ENCODE assay signal across 8 cellular contexts in genomic region chr18:34978533-34978893, GRCh38.
DNase-seq lines count a peak whose midpoint lies in the region; ATAC-seq, FAIRE-seq and TF ChIP-seq lines count a peak whose summit lies in the region.

No MANE protein-coding gene starts in this region.

- FAIRE-seq in HepG2 (lab: Jason Lieb, UNC) = no peak

- peak overlapping the region; percentile 82 for H3K9ac ChIP-seq in HepG2 (ENCODE audit: insufficient read depth, low read depth, low read length)

- no peaks in the 10 kb centered on the region for H4K20me1 ChIP-seq in HepG2 (ENCODE audit: insufficient read depth, low read length)

- peak overlapping the region; percentile 93 for H3K27ac ChIP-seq in angular gyrus (ENCODE audit: low read depth, low read length)
- H3K27ac ChIP-seq in HepG2 (ENCODE audit: extremely low read length, insufficient read depth, low read length) = peak overlapping the region; percentile 73
- peak overlapping the region; percentile 60 to 79 for H3K27ac ChIP-seq in tibial artery

- CTCF ChIA-PET in HepG2 (lab: Yijun Ruan, JAX; ENCODE audit: low intra/inter-chr PET ratio, low total read pairs) = no interaction called here

- no peaks in the 10 kb centered on the region for H3K36me3 Mint-ChIP-seq in activated T-cell treated with anti-CD3 and anti-CD28 coated beads, Interleukin-2, amount 50 U/mL, for 4 hours (ENCODE audit: insufficient read depth)

- peaks cover 13% of the 10 kb centered on the region for H3K79me2 ChIP-seq in HepG2 (ENCODE audit: insufficient read depth, low read length)

- peaks cover 32% of the 10 kb centered on the region for H3K4me1 Mint-ChIP-seq in activated T-cell treated with anti-CD3 and anti-CD28 coated beads, Interleukin-2, amount 50 U/mL, for 4 hours (ENCODE audit: low read depth)

- POLR2A ChIA-PET in HepG2 (lab: Yijun Ruan, JAX) = interaction anchor here (1.0 to 5.3 kb wide), 5 partner anchors 50 to 66 kb away, joined by 3 to 42 read pairs (median 4); partner anchors contain the start of gene MAPRE2

- no peaks in the 10 kb centered on the region for H3K36me3 ChIP-seq in HepG2 (replicated peaks in 1 of 2; ENCODE audit: control insufficient read depth in 1 of 2, insufficient read depth in 2 of 2, low read length in 2 of 2)
- H3K36me3 ChIP-seq in tibial artery = no peaks in the 10 kb centered on the region

- TF ChIP-seq CTCF in HepG2 (CRISPR knock-in tag; IDR thresholded peaks at IDR 0.05) (no peak), tibial artery (IDR thresholded peaks at IDR 0.05) (no peak)

- ATAC-seq in activated T-cell treated with anti-CD3 and anti-CD28 coated beads, Interleukin-2, amount 50 U/mL, for 4 hours = peak in 1 of 2 donors; percentile 1
- ATAC-seq in HepG2 (no peak), HG02763 (IDR thresholded peaks at IDR 0.05; ENCODE audit: unreplicated experiment) (no peak)

- BruUV-seq in HepG2 (replicated peaks; lab: Mats Ljungman, UMichigan) = no TSS peak

- peak overlapping the region; percentile 79 for H3K4me3 Mint-ChIP-seq in activated T-cell treated with anti-CD3 and anti-CD28 coated beads, Interleukin-2, amount 50 U/mL, for 4 hours

- TF ChIP-seq RAD21 in HepG2 (CRISPR knock-in tag; IDR thresholded peaks at IDR 0.05) = no peak

- 1% methylated on average over 5 of the region's 5 CpGs for WGBS in HepG2 (ENCODE audit: low lambda C conversion rate)

- TF ChIP-seq POLR2A in HepG2 (IDR thresholded peaks at IDR 0.05; ENCODE audit: insufficient read depth in 1 of 2, low read depth in 2 of 2, low read length in 2 of 2) = no peak

- DNase-seq in activated T-cell treated with anti-CD3 and anti-CD28 coated beads, Interleukin-2, amount 50 U/mL, for 4 hours = no peak
- DNase-seq in activated T-cell treated with anti-CD3 and anti-CD28 coated beads, Interleukin-2, amount 50 U/mL, for 1 hour = no peak
- no peak for DNase-seq in HepG2 (ENCODE audit: low spot score)
- DNase-seq in tibial artery = no peak
- no peak for DNase-seq in NCI-H510A treated with DMSO at 0.1 percent for 48 hours (lab: John Stamatoyannopoulos, UW)
- no peak for DNase-seq in DMS114 treated with DMSO at 0.1 percent for 48 hours (lab: John Stamatoyannopoulos, UW; ENCODE audit: unreplicated experiment)

- in situ Hi-C loops in HepG2 (cut with HindIII; ENCODE audit: extremely low pct_ligation_motif_present, low pct_unique_long_range_greater_than_20kb) = loop anchor here (5.0 kb wide), 2 partner anchors 66 to 111 kb away; no protein-coding TSS in a partner anchor

- H3K4me1 ChIP-seq in HepG2 (ENCODE audit: insufficient read depth, low read length) (peaks cover 40% of the 10 kb centered on the region), tibial artery (peaks cover 0 to 26% (median 7%) of the 10 kb centered on the region in 4 donors)

- intact Hi-C loops in HepG2 (cut with micrococcal nuclease; ENCODE audit: unreplicated experiment) = loop anchor here (2.0 to 5.0 kb wide), 4 partner anchors 49 to 111 kb away; partner anchors contain the start of gene MAPRE2
- intact Hi-C loops in tibial artery (cut with DNase I; ENCODE audit: low total_unique reads) = no loop called here

- H3K27me3 ChIP-seq in HepG2 (ENCODE audit: control insufficient read depth in 1 of 2, insufficient read depth in 2 of 2, low read length in 2 of 2) (no peaks in the 10 kb centered on the region; a peak in 1 of 5 replicates), tibial artery (no peaks in the 10 kb centered on the region)

- H3K27me3 Mint-ChIP-seq in activated T-cell treated with anti-CD3 and anti-CD28 coated beads, Interleukin-2, amount 50 U/mL, for 4 hours (ENCODE audit: low read depth) = peaks cover 24% of the 10 kb centered on the region

- H3K9me3 ChIP-seq in HepG2 (ENCODE audit: low read length) = no peaks in the 10 kb centered on the region
- no peaks in the 10 kb centered on the region for H3K9me3 ChIP-seq in tibial artery

- no peaks in the 10 kb centered on the region for H3K9me3 Mint-ChIP-seq in activated T-cell treated with anti-CD3 and anti-CD28 coated beads, Interleukin-2, amount 50 U/mL, for 4 hours

- no peak for TF ChIP-seq EP300 in HepG2 (IDR thresholded peaks at IDR 0.05; ENCODE audit: low read depth in 2 of 2, low read length in 2 of 2)
- no peak for TF ChIP-seq EP300 in HepG2 (CRISPR knock-in tag; IDR thresholded peaks at IDR 0.05; ENCODE audit: borderline replicate concordance)

- H2AFZ ChIP-seq in HepG2 (ENCODE audit: low read length) = peak overlapping the region; percentile 30

- H3K4me2 ChIP-seq in HepG2 (ENCODE audit: low read depth, low read length) = peak overlapping the region; percentile 83

- H3K4me3 ChIP-seq in HepG2 (replicated peaks in 1 of 3; ENCODE audit: insufficient read depth in 1 of 3, low read depth in 2 of 3, low read length in 3 of 3) = peak overlapping the region; percentile 71 to 98 (median 97)
- H3K4me3 ChIP-seq in tibial artery = peak overlapping the region; percentile 77 to 92

TF ChIP-seq in HepG2, 621 proteins besides CTCF, POLR2A, EP300 and RAD21:
- 0 out of 2 replicates have a peak, but pooled peaks have one; percentile 11 for TF ChIP-seq CHD4 (IDR thresholded peaks at IDR 0.05; ENCODE audit: borderline replicate concordance, low read length)
- 0 out of 2 replicates have a peak, but pooled peaks have one; percentile 28 for TF ChIP-seq UBTF (CRISPR knock-in tag; IDR thresholded peaks at IDR 0.05)
- TF ChIP-seq ZNF333 (CRISPR knock-in tag; IDR thresholded peaks at IDR 0.05; ENCODE audit: borderline replicate concordance) = 0 out of 2 replicates have a peak, but pooled peaks have one; percentile 52
- TF ChIP-seq TARDBP (CRISPR knock-in tag; IDR thresholded peaks at IDR 0.05) = no peak
- no peak for TF ChIP-seq ZNF292 (CRISPR knock-in tag; IDR thresholded peaks at IDR 0.05; ENCODE audit: borderline replicate concordance, low read depth)
- TF ChIP-seq ZNF781 (CRISPR knock-in tag; IDR thresholded peaks at IDR 0.05; ENCODE audit: borderline replicate concordance, not compliant biosample characterization) = peak; percentile 16
- TF ChIP-seq TCF12 (IDR thresholded peaks at IDR 0.05) = no peak
- TF ChIP-seq TCF12 (CRISPR knock-in tag; IDR thresholded peaks at IDR 0.05) = 0 out of 2 replicates have a peak, but pooled peaks have one; percentile 50
- 0 out of 2 replicates have a peak, but pooled peaks have one; percentile 9 for TF ChIP-seq REPIN1 (CRISPR knock-in tag; IDR thresholded peaks at IDR 0.05; ENCODE audit: borderline replicate concordance, low read depth)
- TF ChIP-seq ZNF510 (CRISPR knock-in tag; IDR thresholded peaks at IDR 0.05; ENCODE audit: low read depth) = 0 out of 2 replicates have a peak, but pooled peaks have one; percentile 2
- TF ChIP-seq SNAI1 (CRISPR knock-in tag; IDR thresholded peaks at IDR 0.05; ENCODE audit: borderline replicate concordance) = 0 out of 2 replicates have a peak, but pooled peaks have one; percentile 55
TF ChIP-seq in HepG2: peak in this region for 8.
